ENCODE assay signal across 24 cellular contexts in the genomic region with DNA sequence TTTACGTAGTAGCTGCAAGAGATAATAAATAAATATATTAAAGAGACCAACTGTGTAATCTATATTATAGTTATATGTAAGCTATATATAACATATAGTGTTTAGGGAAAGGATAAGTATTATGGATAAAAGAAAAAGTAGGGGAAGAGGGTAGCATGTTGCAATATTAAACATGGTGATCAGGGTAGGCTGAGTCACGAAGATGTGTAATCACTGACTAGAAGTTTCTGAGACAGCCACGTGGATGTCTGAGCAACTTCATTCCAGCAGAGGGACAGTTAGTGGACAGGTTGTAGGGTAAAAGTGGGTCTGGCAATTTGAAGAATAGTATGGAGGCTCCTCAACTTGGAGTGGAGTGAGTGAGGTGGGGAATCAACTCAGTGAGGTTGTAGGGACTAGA.
"Had no signal": no experiment of that assay in that cellular context is flagged by ENCODE, and none has a peak within 500 bp of the region (broad histone marks: within the 10 kb centered on the region; RNA-seq: fewer than 3 reads in every experiment).

No MANE protein-coding gene starts in this region.

- H3K4me3 ChIP-seq: cardiac muscle cell, esophagus muscularis mucosa, heart right ventricle, lung, smooth muscle cell, transverse colon, vagina had no signal

- DNase-seq: activated B cell treated with CpG ODN at 0.5 μM for 24 hours; activated CD4-positive, alpha-beta T cell treated with anti-CD3 and anti-CD28 coated beads for 36 hours; activated CD4-positive, alpha-beta T cell treated with anti-CD3 and anti-CD28 coated beads, Interleukin-2, amount 50 U/mL, for 4 hours; activated CD8-positive, alpha-beta memory T cell treated with anti-CD3 and anti-CD28 coated beads for 24 hours; activated CD8-positive, alpha-beta memory T cell treated with anti-CD3 and anti-CD28 coated beads, Interleukin-2, amount 50 U/mL, for 4 hours; activated naive CD4-positive, alpha-beta T cell treated with anti-CD3 and anti-CD28 coated beads for 36 hours; activated naive CD8-positive, alpha-beta T cell treated with anti-CD3 and anti-CD28 coated beads, Interleukin-2, amount 10 ng/mL, durations not matched to agents 7 days and 5 days; activated T-cell treated with anti-CD3 and anti-CD28 coated beads, Interleukin-2, amount 50 U/mL, for 4 hours; amniotic stem cell; heart right ventricle; kidney; natural killer cell; stimulated activated CD4-positive, alpha-beta T cell treated with anti-CD3 and anti-CD28 coated beads, Interleukin-2, amount 100 ng/mL, for 48 hours; stimulated activated CD8-positive, alpha-beta memory T cell treated with anti-CD3 and anti-CD28 coated beads, Interleukin-4, amount 100 ng/mL, for 48 hours; stimulated activated naive B cell treated with anti-CD40 and anti-IgM and Interleukin-4, amounts not matched to agents 10 μg/mL and 1 μg/mL and 100 μg/mL, for 72 hours; T-cell; transverse colon had no signal

- H3K27ac ChIP-seq: cardiac muscle cell, esophagus muscularis mucosa, heart right ventricle, transverse colon, vagina had no signal

- H3K27me3 ChIP-seq: cardiac muscle cell, esophagus muscularis mucosa, heart right ventricle, transverse colon, vagina had no signal

- H3K36me3 ChIP-seq: cardiac muscle cell, esophagus muscularis mucosa, heart right ventricle, transverse colon, vagina had no signal

- H3K9me3 ChIP-seq: esophagus muscularis mucosa, heart right ventricle, transverse colon, vagina had no signal

- H3K4me1 ChIP-seq: esophagus muscularis mucosa, heart right ventricle, transverse colon, vagina had no signal

- H3K4me2 ChIP-seq: smooth muscle cell had no signal

- ATAC-seq: activated CD4-positive, alpha-beta T cell treated with anti-CD3 and anti-CD28 coated beads for 36 hours; activated T-cell treated with anti-CD3 and anti-CD28 coated beads, Interleukin-2, amount 50 U/mL, for 4 hours; heart right ventricle; left lobe of liver; natural killer cell; sciatic nerve; stimulated activated naive B cell treated with anti-CD40 and anti-IgM and Interleukin-4, amounts not matched to agents 10 μg/mL and 1 μg/mL and 100 μg/mL, for 72 hours; T-cell had no signal
